2 cellular contexts compared by ENCODE assay signal in the genomic region with DNA sequence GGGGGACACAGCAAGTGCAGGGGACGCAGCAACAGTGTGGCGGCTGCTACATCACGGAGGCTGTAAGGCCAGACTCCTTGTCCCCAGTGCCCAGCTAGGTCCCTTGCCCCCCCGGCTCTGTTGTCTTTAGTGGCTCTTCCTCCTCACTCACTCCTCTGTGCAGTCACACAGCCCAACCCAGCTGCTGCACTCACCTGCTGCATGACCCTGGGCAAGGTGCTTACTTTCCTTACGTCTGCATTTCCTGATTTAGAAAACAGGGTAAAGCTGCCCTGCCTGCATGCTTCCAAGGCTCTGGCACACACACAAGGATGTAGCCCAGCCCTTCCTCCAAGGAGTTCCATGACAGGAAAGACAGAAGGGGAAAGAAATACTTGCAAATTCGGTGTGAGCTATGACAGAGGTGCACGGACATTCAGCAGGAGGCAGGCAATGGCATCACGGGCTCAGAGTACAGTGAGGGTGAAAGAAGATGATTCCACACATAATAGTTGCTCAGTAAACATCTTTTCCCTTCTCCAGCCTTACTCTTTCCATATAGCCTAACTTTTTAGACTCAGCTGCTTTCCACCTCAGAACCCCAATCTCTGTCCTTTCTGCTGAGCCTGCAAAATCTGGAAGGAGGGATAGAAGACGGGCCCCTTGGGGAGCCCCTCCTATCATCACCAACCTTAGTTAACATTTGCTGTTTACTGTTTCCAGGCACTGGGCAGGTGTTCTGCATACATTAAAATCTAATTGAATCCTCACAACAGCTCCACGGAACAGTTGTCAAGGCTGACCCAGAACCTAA.
A peak's percentile ranks its signal among the peaks of the same experiment; 100 is the strongest.
TF ChIP-seq lines count a peak whose summit lies in the region.

No MANE protein-coding gene starts in this region.

TF ChIP-seq in IMR-90, 13 proteins besides CTCF, POLR2A, EP300 and RAD21:
- peak; percentile 75 for TF ChIP-seq MAFK (IDR thresholded peaks at IDR 0.05; ENCODE audit: low read depth, low read length)
- TF ChIP-seq, protein P1, sequence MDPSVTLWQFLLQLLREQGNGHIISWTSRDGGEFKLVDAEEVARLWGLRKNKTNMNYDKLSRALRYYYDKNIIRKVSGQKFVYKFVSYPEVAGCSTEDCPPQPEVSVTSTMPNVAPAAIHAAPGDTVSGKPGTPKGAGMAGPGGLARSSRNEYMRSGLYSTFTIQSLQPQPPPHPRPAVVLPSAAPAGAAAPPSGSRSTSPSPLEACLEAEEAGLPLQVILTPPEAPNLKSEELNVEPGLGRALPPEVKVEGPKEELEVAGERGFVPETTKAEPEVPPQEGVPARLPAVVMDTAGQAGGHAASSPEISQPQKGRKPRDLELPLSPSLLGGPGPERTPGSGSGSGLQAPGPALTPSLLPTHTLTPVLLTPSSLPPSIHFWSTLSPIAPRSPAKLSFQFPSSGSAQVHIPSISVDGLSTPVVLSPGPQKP (IDR thresholded peaks at IDR 0.05; ENCODE audit: borderline replicate concordance, low read depth, low read length) = no peak

TF ChIP-seq in K562, 482 proteins besides CTCF, POLR2A, EP300 and RAD21 (continues in another document):
- TF ChIP-seq TAF7 (tag; IDR thresholded peaks at IDR 0.05) (no peak), FOXJ3 (CRISPR knock-in tag; IDR thresholded peaks at IDR 0.05) (no peak), ZNF316 (IDR thresholded peaks at IDR 0.05) (peak; percentile 82), ZNF24 (IDR thresholded peaks at IDR 0.05) (no peak), RBM17 (IDR thresholded peaks at IDR 0.05; ENCODE audit: borderline replicate concordance, low read depth, low read length) (no peak), WHSC1 (IDR thresholded peaks at IDR 0.05; ENCODE audit: low read length) (no peak), GABPB2 (CRISPR knock-in tag; conservative IDR thresholded peaks at IDR 0.05) (no peak), NFE2L1 (tag; IDR thresholded peaks at IDR 0.05; ENCODE audit: borderline replicate concordance, low read depth) (no peak), MAFF (IDR thresholded peaks at IDR 0.05; ENCODE audit: low read length) (peak; percentile 76), NELFE (IDR thresholded peaks at IDR 0.05; ENCODE audit: insufficient read depth, insufficient read length) (no peak), SMAD4 (CRISPR knock-in tag; conservative IDR thresholded peaks at IDR 0.05) (no peak), HDAC3 (IDR thresholded peaks at IDR 0.05; ENCODE audit: borderline replicate concordance, partially characterized antibody) (no peak), POLR2B (IDR thresholded peaks at IDR 0.05; ENCODE audit: low read depth, partially characterized antibody) (no peak), MAFK (IDR thresholded peaks at IDR 0.05; ENCODE audit: low read length) (peak; percentile 60; the same call in 1 of the 2 replicates), CREM (IDR thresholded peaks at IDR 0.05; ENCODE audit: low read depth) (no peak), TEAD2 (tag; IDR thresholded peaks at IDR 0.05) (no peak), ZBTB17 (CRISPR knock-in tag; IDR thresholded peaks at IDR 0.05) (no peak), SUPT5H (IDR thresholded peaks at IDR 0.05) (no peak), KDM4B (IDR thresholded peaks at IDR 0.05; ENCODE audit: borderline replicate concordance in 2 of 2, low read depth in 1 of 2) (no peak), ESRRB (CRISPR knock-in tag; IDR thresholded peaks at IDR 0.05; ENCODE audit: borderline replicate concordance) (no peak), SRSF1 (IDR thresholded peaks at IDR 0.05; ENCODE audit: low read depth, low read length) (no peak), C11orf30 (IDR thresholded peaks at IDR 0.05; ENCODE audit: low read depth) (peak; percentile 75)
- TF ChIP-seq, protein P2, sequence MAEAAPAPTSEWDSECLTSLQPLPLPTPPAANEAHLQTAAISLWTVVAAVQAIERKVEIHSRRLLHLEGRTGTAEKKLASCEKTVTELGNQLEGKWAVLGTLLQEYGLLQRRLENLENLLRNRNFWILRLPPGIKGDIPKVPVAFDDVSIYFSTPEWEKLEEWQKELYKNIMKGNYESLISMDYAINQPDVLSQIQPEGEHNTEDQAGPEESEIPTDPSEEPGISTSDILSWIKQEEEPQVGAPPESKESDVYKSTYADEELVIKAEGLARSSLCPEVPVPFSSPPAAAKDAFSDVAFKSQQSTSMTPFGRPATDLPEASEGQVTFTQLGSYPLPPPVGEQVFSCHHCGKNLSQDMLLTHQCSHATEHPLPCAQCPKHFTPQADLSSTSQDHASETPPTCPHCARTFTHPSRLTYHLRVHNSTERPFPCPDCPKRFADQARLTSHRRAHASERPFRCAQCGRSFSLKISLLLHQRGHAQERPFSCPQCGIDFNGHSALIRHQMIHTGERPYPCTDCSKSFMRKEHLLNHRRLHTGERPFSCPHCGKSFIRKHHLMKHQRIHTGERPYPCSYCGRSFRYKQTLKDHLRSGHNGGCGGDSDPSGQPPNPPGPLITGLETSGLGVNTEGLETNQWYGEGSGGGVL (CRISPR knock-in tag; IDR thresholded peaks at IDR 0.05) = no peak
- TF ChIP-seq, protein P3, sequence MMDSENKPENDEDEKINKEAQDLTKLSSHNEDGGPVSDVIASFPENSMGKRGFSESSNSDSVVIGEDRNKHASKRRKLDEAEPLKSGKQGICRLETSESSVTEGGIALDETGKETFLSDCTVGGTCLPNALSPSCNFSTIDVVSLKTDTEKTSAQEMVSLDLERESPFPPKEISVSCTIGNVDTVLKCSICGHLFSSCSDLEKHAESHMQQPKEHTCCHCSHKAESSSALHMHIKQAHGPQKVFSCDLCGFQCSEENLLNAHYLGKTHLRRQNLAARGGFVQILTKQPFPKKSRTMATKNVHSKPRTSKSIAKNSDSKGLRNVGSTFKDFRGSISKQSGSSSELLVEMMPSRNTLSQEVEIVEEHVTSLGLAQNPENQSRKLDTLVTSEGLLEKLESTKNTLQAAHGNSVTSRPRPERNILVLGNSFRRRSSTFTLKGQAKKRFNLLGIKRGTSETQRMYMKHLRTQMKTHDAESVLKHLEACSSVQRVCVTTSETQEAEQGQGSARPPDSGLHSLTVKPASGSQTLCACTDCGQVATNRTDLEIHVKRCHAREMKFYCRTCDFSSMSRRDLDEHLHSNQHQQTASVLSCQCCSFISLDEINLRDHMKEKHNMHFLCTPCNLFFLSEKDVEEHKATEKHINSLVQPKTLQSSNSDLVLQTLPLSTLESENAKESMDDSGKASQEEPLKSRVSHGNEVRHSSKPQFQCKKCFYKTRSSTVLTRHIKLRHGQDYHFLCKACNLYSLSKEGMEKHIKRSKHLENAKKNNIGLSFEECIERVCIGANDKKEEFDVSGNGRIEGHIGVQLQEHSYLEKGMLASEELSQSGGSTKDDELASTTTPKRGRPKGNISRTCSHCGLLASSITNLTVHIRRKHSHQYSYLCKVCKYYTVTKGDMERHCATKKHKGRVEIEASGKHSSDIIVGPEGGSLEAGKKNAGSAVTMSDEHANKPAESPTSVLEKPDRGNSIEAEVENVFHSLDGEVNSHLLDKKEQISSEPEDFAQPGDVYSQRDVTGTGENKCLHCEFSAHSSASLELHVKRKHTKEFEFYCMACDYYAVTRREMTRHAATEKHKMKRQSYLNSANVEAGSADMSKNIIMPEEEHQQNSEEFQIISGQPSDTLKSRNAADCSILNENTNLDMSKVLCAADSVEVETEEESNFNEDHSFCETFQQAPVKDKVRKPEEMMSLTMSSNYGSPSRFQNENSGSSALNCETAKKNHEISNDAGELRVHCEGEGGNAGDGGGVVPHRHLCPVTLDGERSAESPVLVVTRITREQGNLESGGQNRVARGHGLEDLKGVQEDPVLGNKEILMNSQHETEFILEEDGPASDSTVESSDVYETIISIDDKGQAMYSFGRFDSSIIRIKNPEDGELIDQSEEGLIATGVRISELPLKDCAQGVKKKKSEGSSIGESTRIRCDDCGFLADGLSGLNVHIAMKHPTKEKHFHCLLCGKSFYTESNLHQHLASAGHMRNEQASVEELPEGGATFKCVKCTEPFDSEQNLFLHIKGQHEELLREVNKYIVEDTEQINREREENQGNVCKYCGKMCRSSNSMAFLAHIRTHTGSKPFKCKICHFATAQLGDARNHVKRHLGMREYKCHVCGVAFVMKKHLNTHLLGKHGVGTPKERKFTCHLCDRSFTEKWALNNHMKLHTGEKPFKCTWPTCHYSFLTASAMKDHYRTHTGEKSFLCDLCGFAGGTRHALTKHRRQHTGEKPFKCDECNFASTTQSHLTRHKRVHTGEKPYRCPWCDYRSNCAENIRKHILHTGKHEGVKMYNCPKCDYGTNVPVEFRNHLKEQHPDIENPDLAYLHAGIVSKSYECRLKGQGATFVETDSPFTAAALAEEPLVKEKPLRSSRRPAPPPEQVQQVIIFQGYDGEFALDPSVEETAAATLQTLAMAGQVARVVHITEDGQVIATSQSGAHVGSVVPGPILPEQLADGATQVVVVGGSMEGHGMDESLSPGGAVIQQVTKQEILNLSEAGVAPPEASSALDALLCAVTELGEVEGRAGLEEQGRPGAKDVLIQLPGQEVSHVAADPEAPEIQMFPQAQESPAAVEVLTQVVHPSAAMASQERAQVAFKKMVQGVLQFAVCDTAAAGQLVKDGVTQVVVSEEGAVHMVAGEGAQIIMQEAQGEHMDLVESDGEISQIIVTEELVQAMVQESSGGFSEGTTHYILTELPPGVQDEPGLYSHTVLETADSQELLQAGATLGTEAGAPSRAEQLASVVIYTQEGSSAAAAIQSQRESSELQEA (IDR thresholded peaks at IDR 0.05; ENCODE audit: low read depth) = no peak
- TF ChIP-seq, protein P4, sequence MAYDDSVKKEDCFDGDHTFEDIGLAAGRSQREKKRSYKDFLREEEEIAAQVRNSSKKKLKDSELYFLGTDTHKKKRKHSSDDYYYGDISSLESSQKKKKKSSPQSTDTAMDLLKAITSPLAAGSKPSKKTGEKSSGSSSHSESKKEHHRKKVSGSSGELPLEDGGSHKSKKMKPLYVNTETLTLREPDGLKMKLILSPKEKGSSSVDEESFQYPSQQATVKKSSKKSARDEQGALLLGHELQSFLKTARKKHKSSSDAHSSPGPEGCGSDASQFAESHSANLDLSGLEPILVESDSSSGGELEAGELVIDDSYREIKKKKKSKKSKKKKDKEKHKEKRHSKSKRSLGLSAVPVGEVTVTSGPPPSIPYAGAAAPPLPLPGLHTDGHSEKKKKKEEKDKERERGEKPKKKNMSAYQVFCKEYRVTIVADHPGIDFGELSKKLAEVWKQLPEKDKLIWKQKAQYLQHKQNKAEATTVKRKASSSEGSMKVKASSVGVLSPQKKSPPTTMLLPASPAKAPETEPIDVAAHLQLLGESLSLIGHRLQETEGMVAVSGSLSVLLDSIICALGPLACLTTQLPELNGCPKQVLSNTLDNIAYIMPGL (CRISPR knock-in tag; IDR thresholded peaks at IDR 0.05) = no peak
- TF ChIP-seq, protein P5, sequence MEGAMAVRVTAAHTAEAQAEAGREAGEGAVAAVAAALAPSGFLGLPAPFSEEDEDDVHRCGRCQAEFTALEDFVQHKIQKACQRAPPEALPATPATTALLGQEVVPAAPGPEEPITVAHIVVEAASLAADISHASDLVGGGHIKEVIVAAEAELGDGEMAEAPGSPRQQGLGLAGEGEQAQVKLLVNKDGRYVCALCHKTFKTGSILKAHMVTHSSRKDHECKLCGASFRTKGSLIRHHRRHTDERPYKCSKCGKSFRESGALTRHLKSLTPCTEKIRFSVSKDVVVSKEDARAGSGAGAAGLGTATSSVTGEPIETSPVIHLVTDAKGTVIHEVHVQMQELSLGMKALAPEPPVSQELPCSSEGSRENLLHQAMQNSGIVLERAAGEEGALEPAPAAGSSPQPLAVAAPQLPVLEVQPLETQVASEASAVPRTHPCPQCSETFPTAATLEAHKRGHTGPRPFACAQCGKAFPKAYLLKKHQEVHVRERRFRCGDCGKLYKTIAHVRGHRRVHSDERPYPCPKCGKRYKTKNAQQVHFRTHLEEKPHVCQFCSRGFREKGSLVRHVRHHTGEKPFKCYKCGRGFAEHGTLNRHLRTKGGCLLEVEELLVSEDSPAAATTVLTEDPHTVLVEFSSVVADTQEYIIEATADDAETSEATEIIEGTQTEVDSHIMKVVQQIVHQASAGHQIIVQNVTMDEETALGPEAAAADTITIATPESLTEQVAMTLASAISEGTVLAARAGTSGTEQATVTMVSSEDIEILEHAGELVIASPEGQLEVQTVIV (CRISPR knock-in tag; IDR thresholded peaks at IDR 0.05; ENCODE audit: borderline replicate concordance) = no peak
- TF ChIP-seq, protein P6, sequence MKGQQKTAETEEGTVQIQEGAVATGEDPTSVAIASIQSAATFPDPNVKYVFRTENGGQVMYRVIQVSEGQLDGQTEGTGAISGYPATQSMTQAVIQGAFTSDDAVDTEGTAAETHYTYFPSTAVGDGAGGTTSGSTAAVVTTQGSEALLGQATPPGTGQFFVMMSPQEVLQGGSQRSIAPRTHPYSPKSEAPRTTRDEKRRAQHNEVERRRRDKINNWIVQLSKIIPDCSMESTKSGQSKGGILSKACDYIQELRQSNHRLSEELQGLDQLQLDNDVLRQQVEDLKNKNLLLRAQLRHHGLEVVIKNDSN (CRISPR knock-in tag; IDR thresholded peaks at IDR 0.05) = no peak
